1 cellular context compared by ENCODE assay signal in the genomic region with DNA sequence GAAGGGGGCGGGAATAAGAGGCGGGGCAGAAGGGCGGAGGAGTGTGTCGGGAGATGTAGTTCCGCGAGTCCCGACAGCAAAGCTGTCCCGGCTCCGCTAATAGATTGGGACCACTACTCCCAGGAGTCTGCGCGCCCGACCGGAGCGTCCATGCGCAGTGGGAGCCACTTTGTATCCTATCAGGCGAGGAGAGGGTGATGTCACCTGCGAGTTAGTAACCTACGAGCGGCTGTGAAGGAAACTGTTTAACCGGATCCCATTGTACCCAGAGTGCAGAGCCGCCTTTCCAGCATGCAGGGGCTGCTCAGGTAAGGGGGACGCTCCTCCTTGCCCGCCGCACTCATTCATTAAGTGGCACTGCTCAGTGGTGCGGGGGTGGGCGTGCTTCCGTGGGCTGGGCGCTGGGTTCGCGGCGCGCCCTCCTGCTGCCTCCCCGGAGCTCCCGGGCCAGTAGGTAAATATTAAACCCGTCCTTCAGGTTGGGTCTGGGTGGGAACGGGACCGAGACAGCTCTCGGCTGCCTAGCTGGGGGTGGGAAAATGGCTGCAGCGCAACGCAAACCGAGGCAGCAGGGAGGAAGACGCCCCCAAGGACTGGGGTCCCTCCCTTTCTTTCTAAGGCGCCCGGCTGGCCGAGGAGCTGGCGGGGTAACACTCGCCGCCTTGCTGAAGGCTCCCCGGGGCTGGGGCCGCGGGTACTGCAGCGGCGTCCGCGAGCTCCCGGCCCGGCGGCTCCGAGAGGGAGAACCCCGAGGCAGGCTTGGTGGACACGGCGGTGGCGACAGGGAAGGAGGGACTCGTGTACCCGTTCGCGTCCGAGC.
A peak's percentile ranks its signal among the peaks of the same experiment; 100 is the strongest.
TF ChIP-seq lines count a peak whose summit lies in the region.

A gene (plus strand): TSS at position 207 of the 820 bp plus-strand sequence. CDS start 74,811 bp downstream, outside the sequence.

TF ChIP-seq in WTC11, 78 proteins besides CTCF, POLR2A, EP300 and RAD21 (continued from another document):
- TF ChIP-seq, protein P1, sequence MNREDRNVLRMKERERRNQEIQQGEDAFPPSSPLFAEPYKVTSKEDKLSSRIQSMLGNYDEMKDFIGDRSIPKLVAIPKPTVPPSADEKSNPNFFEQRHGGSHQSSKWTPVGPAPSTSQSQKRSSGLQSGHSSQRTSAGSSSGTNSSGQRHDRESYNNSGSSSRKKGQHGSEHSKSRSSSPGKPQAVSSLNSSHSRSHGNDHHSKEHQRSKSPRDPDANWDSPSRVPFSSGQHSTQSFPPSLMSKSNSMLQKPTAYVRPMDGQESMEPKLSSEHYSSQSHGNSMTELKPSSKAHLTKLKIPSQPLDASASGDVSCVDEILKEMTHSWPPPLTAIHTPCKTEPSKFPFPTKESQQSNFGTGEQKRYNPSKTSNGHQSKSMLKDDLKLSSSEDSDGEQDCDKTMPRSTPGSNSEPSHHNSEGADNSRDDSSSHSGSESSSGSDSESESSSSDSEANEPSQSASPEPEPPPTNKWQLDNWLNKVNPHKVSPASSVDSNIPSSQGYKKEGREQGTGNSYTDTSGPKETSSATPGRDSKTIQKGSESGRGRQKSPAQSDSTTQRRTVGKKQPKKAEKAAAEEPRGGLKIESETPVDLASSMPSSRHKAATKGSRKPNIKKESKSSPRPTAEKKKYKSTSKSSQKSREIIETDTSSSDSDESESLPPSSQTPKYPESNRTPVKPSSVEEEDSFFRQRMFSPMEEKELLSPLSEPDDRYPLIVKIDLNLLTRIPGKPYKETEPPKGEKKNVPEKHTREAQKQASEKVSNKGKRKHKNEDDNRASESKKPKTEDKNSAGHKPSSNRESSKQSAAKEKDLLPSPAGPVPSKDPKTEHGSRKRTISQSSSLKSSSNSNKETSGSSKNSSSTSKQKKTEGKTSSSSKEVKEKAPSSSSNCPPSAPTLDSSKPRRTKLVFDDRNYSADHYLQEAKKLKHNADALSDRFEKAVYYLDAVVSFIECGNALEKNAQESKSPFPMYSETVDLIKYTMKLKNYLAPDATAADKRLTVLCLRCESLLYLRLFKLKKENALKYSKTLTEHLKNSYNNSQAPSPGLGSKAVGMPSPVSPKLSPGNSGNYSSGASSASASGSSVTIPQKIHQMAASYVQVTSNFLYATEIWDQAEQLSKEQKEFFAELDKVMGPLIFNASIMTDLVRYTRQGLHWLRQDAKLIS (CRISPR knock-in tag; IDR thresholded peaks at IDR 0.05; ENCODE audit: borderline replicate concordance) = no peak
- TF ChIP-seq, protein P2, sequence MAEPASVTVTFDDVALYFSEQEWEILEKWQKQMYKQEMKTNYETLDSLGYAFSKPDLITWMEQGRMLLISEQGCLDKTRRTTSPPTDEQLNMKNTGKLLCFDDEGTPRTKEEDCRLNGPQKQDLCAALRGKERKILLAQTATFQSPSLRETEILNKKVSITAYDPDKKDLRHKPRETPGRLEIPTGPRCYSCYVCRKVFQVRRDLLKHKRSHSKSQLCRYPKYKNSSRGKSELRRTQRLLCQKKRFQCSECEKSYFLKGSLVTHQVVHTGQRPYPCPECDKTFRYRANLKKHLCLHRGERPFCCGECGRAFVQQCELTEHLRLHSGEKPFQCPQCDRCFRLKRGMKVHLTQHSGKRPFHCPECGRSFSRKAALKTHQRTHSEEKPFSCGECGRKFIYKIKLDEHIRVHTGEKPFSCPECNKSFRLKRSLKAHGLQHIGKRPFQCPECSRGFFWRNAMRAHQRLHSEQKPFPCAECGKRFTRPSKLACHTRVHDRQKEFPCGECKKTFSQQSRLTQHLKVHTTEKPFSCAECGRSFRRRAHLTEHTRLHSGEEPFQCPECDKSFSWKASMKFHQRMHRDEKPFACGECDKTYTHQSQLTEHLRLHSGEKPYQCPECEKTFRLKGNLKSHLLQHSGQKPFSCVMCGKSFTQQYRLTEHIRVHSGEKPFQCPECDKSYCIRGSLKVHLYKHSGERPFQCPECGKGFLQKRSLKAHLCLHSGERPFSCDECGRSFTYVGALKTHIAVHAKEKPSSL (CRISPR knock-in tag; conservative IDR thresholded peaks at IDR 0.05) = no peak
- TF ChIP-seq, protein P3, sequence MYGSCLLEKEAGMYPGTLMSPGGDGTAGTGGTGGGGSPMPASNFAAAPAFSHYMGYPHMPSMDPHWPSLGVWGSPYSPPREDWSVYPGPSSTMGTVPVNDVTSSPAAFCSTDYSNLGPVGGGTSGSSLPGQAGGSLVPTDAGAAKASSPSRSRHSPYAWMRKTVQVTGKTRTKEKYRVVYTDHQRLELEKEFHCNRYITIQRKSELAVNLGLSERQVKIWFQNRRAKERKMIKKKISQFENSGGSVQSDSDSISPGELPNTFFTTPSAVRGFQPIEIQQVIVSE (CRISPR knock-in tag; IDR thresholded peaks at IDR 0.05; ENCODE audit: borderline replicate concordance) = no peak
- TF ChIP-seq RORB (CRISPR knock-in tag; IDR thresholded peaks at IDR 0.05) (no peak), TCF7 (CRISPR knock-in tag; IDR thresholded peaks at IDR 0.05; ENCODE audit: low read depth) (no peak), FOXK1 (CRISPR knock-in tag; IDR thresholded peaks at IDR 0.05) (no peak), ESRRA (CRISPR knock-in tag; IDR thresholded peaks at IDR 0.05; ENCODE audit: borderline replicate concordance) (no peak), SP1 (CRISPR knock-in tag; conservative IDR thresholded peaks at IDR 0.05) (peak; percentile 83), EMX1 (CRISPR knock-in tag; IDR thresholded peaks at IDR 0.05) (no peak), JAZF1 (CRISPR knock-in tag; IDR thresholded peaks at IDR 0.05) (no peak)
